23 cellular contexts compared by ENCODE assay signal in the genomic region with DNA sequence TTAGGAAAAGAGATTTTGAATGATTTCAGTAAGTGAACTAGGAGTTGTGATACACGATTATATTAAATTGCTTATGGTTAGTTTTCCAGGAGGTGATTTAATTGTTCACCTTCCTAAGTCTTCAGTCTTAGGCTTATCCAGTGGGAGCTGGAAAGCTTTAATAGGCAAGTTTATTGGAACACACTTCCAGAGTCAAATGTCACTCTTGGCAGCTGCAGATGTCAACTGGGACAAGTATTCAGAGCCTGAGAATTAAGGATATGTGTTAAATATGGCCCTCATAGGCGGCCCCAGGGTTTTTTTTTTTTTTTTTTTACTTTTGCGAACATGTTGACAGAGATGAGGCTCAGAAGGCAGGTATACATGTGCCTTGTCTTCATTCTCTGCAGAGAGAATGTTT. TPM values are rescaled to one million over a fixed set of nuclear protein-coding genes. Genes with fewer than 3 reads are reported as not detected.
DNase-seq lines count a peak whose midpoint lies in the region; ATAC-seq, FAIRE-seq and TF ChIP-seq lines count a peak whose summit lies in the region.
"Had no signal": no experiment of that assay in that cellular context is flagged by ENCODE, and none has a peak within 500 bp of the region (broad histone marks: within the 10 kb centered on the region; RNA-seq: fewer than 3 reads in every experiment).

No MANE protein-coding gene starts in this region.

- H3K36me3 Mint-ChIP-seq in activated T-helper 17 cell treated with anti-CD3 and anti-CD28 coated beads, Interleukin-2, amount 50 U/mL, for 72 hours (ENCODE audit: low read depth) = no peaks in the 10 kb centered on the region
- H3K36me3 Mint-ChIP-seq in T-helper 2 cell treated with Interferon-gamma antibody and Interleukin-4, amounts not matched to agents 5 μg/mL and 100 μg/mL, for 36 hours (ENCODE audit: low read depth) = peaks cover 6% of the 10 kb centered on the region
- H3K36me3 Mint-ChIP-seq: CD4-positive, CD25-positive, alpha-beta regulatory T cell; IgD-negative memory B cell had no signal

- peaks cover 28% of the 10 kb centered on the region for H3K4me1 Mint-ChIP-seq in activated T-helper 17 cell treated with anti-CD3 and anti-CD28 coated beads, Interleukin-2, amount 50 U/mL, for 72 hours
- H3K4me1 Mint-ChIP-seq in T-helper 2 cell treated with Interferon-gamma antibody and Interleukin-4, amounts not matched to agents 5 μg/mL and 100 μg/mL, for 36 hours (ENCODE audit: low read depth) = peaks cover 71% of the 10 kb centered on the region

- peaks cover 66% of the 10 kb centered on the region for H3K4me1 ChIP-seq in psoas muscle
- peaks cover 15 to 18% of the 10 kb centered on the region in 2 donors for H3K4me1 ChIP-seq in small intestine (ENCODE audit: control insufficient read depth in 2 of 2, insufficient read depth in 1 of 2, low read depth in 1 of 2, low read length in 1 of 2)

- no peak overlapping the region for H3K4me3 Mint-ChIP-seq in activated T-helper 17 cell treated with anti-CD3 and anti-CD28 coated beads, Interleukin-2, amount 50 U/mL, for 72 hours
- no peak overlapping the region for H3K4me3 Mint-ChIP-seq in T-helper 2 cell treated with Interferon-gamma antibody and Interleukin-4, amounts not matched to agents 5 μg/mL and 100 μg/mL, for 36 hours
- H3K4me3 Mint-ChIP-seq: activated CD4-positive, alpha-beta memory T cell treated with anti-CD3 and anti-CD28 coated beads, Interleukin-2, amount 10 ng/mL, durations not matched to agents 7 days and 5 days; IgD-negative memory B cell had no signal

- H3K9me3 Mint-ChIP-seq in activated T-helper 17 cell treated with anti-CD3 and anti-CD28 coated beads, Interleukin-2, amount 50 U/mL, for 72 hours = no peaks in the 10 kb centered on the region
- no peaks in the 10 kb centered on the region for H3K9me3 Mint-ChIP-seq in T-helper 2 cell treated with Interferon-gamma antibody and Interleukin-4, amounts not matched to agents 5 μg/mL and 100 μg/mL, for 36 hours
- H3K9me3 Mint-ChIP-seq: activated CD4-positive, alpha-beta memory T cell treated with anti-CD3 and anti-CD28 coated beads, Interleukin-2, amount 10 ng/mL, durations not matched to agents 7 days and 5 days; CD4-positive, CD25-positive, alpha-beta regulatory T cell had no signal

- no peaks in the 10 kb centered on the region for H3K27me3 Mint-ChIP-seq in activated T-helper 17 cell treated with anti-CD3 and anti-CD28 coated beads, Interleukin-2, amount 50 U/mL, for 72 hours
- no peaks in the 10 kb centered on the region for H3K27me3 Mint-ChIP-seq in T-helper 2 cell treated with Interferon-gamma antibody and Interleukin-4, amounts not matched to agents 5 μg/mL and 100 μg/mL, for 36 hours (ENCODE audit: low read depth)
- H3K27me3 Mint-ChIP-seq: activated CD4-positive, alpha-beta memory T cell treated with anti-CD3 and anti-CD28 coated beads, Interleukin-2, amount 10 ng/mL, durations not matched to agents 7 days and 5 days; IgD-negative memory B cell had no signal

- TF ChIP-seq CTCF in HL-60 (IDR thresholded peaks at IDR 0.05; ENCODE audit: insufficient read depth, low read length) (no peak), psoas muscle (IDR thresholded peaks at IDR 0.05) (no peak)

- FAIRE-seq in small intestine (lab: Jason Lieb, UNC) = no peak
- FAIRE-seq: A204.1, TTC549, urothelium cell line had no signal

- WGBS in psoas muscle, 3 donors = 17 to 24% (median 21%) methylated on average over 3 of the region's 3 CpGs
- WGBS in small intestine, 3 donors = 27 to 60% (median 49%) methylated on average over 3 of the region's 3 CpGs

- H3K36me3 ChIP-seq in psoas muscle (ENCODE audit: insufficient read depth in 1 of 2, low read depth in 1 of 2) = no peaks in the 10 kb centered on the region
- no peaks in the 10 kb centered on the region for H3K36me3 ChIP-seq in small intestine (ENCODE audit: control insufficient read depth in 2 of 2, insufficient read depth in 2 of 2, low read length in 2 of 2)
- H3K36me3 ChIP-seq: HAP-1, Peyer's patch, stomach had no signal

- DNase-seq in NCI-H2171 treated with DMSO at 0.1 percent for 48 hours (lab: John Stamatoyannopoulos, UW) (peak; percentile 45), NCI-H2171 (lab: John Stamatoyannopoulos, UW) (no peak), HL-60 (ENCODE audit: low read depth in 1 of 2, low spot score in 1 of 2) (no peak), epithelial cell of prostate (ENCODE audit: low read depth, low spot score) (no peak), psoas muscle (no peak), small intestine (no peak)
- DNase-seq in T-helper 2 cell treated with Interferon-gamma antibody and Interleukin-4, amounts not matched to agents 5 μg/mL and 100 μg/mL, for 36 hours (ENCODE audit: low spot score) = no peak
- DNase-seq: activated CD4-positive, alpha-beta memory T cell treated with anti-CD3 and anti-CD28 coated beads, Interleukin-2, amount 10 ng/mL, durations not matched to agents 7 days and 5 days; activated T-cell treated with anti-CD3 and anti-CD28 coated beads, Interleukin-2, amount 50 U/mL, for 48 hours; CD4-positive, CD25-positive, alpha-beta regulatory T cell; effector memory CD4-positive, alpha-beta T cell; NCI-H1048; NCI-H2081 treated with DMSO at 0.1 percent for 48 hours; stimulated activated CD4-positive, alpha-beta T cell treated with anti-CD3 and anti-CD28 coated beads, Interleukin-15, amount 100 ng/mL, for 24 hours; stomach had no signal

- intact Hi-C loops in psoas muscle (cut with DNase I) = loop anchor here in 1 of 2 donors (5.0 kb wide), 1 partner anchor 41 kb away; no protein-coding TSS in a partner anchor

- no peaks in the 10 kb centered on the region for H3K27me3 ChIP-seq in HL-60 (ENCODE audit: insufficient read depth, poor library complexity, severe bottlenecking)
- no peaks in the 10 kb centered on the region for H3K27me3 ChIP-seq in psoas muscle (ENCODE audit: insufficient read depth in 3 of 3, low read length in 2 of 3)
- no peaks in the 10 kb centered on the region for H3K27me3 ChIP-seq in small intestine (ENCODE audit: control insufficient read depth in 2 of 2, insufficient read depth in 2 of 2, low read length in 2 of 2)
- H3K27me3 ChIP-seq: Peyer's patch, stomach had no signal

- H3K9me3 ChIP-seq in psoas muscle (no peaks in the 10 kb centered on the region), small intestine (ENCODE audit: control insufficient read depth, low read depth) (no peaks in the 10 kb centered on the region)
- H3K9me3 ChIP-seq: HAP-1, Peyer's patch, stomach had no signal

- H3K27ac ChIP-seq in HL-60 (replicated peaks) (peak overlapping the region; percentile 51), epithelial cell of prostate (peak overlapping the region; percentile 7), psoas muscle (peak overlapping the region; percentile 90), small intestine (ENCODE audit: low read depth in 1 of 2, low read length in 1 of 2) (peak overlapping the region in 1 of 2 donors; percentile 64)
- H3K27ac ChIP-seq: stomach had no signal

- H3K4me3 ChIP-seq in HL-60 (replicated peaks; ENCODE audit: insufficient read depth, low read length) = no peak overlapping the region
- peak overlapping the region; percentile 34 for H3K4me3 ChIP-seq in psoas muscle
- H3K4me3 ChIP-seq in small intestine (ENCODE audit: low read depth in 1 of 2, low read length in 2 of 2) = no peak overlapping the region
- H3K4me3 ChIP-seq: HAP-1, Peyer's patch, stomach had no signal

- no peak overlapping the region for H3K27ac Mint-ChIP-seq in activated T-helper 17 cell treated with anti-CD3 and anti-CD28 coated beads, Interleukin-2, amount 50 U/mL, for 72 hours
- H3K27ac Mint-ChIP-seq in T-helper 2 cell treated with Interferon-gamma antibody and Interleukin-4, amounts not matched to agents 5 μg/mL and 100 μg/mL, for 36 hours = no peak overlapping the region
- H3K27ac Mint-ChIP-seq: activated CD4-positive, alpha-beta memory T cell treated with anti-CD3 and anti-CD28 coated beads, Interleukin-2, amount 10 ng/mL, durations not matched to agents 7 days and 5 days; CD4-positive, CD25-positive, alpha-beta regulatory T cell; IgD-negative memory B cell had no signal

- peak; percentile 23 to 81 (median 55) for ATAC-seq in psoas muscle
- no peak for ATAC-seq in activated T-helper 17 cell treated with anti-CD3 and anti-CD28 coated beads, Interleukin-2, amount 50 U/mL, for 72 hours (replicated peaks)
- ATAC-seq: left colon had no signal

RNA-seq across cellular contexts. Expression of a gene that starts 29.2 kb away (rescaled TPM):
- total RNA-seq in psoas muscle = 10 to 100 TPM; 17.2 to 94.6 (median 29.7) TPM
- polyA plus RNA-seq in psoas muscle (100 to 1,000 TPM in 1 of 3 donors, 10 to 100 TPM in 2; 14.6 to 273 (median 25.1) TPM), small intestine (10 to 100 TPM; 35.1 to 37.6 (median 35.9) TPM)
- 10 to 100 TPM; 30.7 to 74.2 TPM for total RNA-seq in activated T-helper 17 cell treated with anti-CD3 and anti-CD28 coated beads, Interleukin-2, amount 50 U/mL, for 72 hours
